Comparison of ENCODE assay signal across 1 cellular context in the genomic region with DNA sequence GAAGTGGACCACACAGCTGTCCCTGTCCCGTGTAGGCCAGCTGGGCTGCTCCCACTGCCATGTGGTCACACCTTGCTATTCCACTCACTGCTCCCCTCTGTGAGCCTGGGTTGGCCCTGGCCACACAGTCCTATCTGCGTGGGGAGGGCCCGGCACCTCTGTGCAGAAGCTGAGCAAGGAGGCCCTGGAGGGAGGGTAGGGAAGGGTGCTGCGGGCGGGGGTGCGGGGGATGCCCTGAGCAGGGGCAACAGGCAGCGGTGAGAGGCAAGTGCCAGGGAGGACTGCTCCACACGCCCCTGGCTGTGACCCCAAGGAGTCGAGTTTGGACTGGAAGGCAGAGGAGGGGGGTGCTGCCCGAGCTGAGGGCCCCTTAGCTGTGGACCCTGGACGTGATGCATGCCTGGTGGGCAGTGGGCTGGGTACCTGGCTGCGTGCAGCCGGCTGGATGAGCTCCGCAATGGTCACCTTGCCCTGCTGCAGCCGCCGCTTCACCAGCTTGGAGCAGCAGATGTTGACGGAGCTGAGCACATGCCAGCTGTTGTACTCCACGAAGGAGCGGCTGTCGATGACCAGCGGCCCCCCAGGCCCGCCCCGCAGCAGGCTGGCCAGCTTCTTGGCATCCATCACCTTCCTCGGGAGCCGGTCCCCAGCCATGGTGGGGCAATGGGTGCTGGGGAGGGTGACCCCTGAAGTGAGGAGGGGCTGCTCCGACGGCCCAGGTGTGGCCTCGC.
TF ChIP-seq lines count a peak whose summit lies in the region.

No MANE protein-coding gene starts in this region.

TF ChIP-seq in A549, 52 proteins besides CTCF, POLR2A, EP300 and RAD21 (continued from another document):
- TF ChIP-seq, protein P1, sequence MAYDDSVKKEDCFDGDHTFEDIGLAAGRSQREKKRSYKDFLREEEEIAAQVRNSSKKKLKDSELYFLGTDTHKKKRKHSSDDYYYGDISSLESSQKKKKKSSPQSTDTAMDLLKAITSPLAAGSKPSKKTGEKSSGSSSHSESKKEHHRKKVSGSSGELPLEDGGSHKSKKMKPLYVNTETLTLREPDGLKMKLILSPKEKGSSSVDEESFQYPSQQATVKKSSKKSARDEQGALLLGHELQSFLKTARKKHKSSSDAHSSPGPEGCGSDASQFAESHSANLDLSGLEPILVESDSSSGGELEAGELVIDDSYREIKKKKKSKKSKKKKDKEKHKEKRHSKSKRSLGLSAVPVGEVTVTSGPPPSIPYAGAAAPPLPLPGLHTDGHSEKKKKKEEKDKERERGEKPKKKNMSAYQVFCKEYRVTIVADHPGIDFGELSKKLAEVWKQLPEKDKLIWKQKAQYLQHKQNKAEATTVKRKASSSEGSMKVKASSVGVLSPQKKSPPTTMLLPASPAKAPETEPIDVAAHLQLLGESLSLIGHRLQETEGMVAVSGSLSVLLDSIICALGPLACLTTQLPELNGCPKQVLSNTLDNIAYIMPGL (CRISPR knock-in tag; IDR thresholded peaks at IDR 0.05; ENCODE audit: borderline replicate concordance) = no peak
- TF ChIP-seq HOXB5 (CRISPR knock-in tag; IDR thresholded peaks at IDR 0.05) = no peak
- TF ChIP-seq MYC (IDR thresholded peaks at IDR 0.05; ENCODE audit: borderline replicate concordance, low read length) = no peak
- TF ChIP-seq, protein P2, sequence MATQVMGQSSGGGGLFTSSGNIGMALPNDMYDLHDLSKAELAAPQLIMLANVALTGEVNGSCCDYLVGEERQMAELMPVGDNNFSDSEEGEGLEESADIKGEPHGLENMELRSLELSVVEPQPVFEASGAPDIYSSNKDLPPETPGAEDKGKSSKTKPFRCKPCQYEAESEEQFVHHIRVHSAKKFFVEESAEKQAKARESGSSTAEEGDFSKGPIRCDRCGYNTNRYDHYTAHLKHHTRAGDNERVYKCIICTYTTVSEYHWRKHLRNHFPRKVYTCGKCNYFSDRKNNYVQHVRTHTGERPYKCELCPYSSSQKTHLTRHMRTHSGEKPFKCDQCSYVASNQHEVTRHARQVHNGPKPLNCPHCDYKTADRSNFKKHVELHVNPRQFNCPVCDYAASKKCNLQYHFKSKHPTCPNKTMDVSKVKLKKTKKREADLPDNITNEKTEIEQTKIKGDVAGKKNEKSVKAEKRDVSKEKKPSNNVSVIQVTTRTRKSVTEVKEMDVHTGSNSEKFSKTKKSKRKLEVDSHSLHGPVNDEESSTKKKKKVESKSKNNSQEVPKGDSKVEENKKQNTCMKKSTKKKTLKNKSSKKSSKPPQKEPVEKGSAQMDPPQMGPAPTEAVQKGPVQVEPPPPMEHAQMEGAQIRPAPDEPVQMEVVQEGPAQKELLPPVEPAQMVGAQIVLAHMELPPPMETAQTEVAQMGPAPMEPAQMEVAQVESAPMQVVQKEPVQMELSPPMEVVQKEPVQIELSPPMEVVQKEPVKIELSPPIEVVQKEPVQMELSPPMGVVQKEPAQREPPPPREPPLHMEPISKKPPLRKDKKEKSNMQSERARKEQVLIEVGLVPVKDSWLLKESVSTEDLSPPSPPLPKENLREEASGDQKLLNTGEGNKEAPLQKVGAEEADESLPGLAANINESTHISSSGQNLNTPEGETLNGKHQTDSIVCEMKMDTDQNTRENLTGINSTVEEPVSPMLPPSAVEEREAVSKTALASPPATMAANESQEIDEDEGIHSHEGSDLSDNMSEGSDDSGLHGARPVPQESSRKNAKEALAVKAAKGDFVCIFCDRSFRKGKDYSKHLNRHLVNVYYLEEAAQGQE (IDR thresholded peaks at IDR 0.05) = no peak
- TF ChIP-seq, protein P3, sequence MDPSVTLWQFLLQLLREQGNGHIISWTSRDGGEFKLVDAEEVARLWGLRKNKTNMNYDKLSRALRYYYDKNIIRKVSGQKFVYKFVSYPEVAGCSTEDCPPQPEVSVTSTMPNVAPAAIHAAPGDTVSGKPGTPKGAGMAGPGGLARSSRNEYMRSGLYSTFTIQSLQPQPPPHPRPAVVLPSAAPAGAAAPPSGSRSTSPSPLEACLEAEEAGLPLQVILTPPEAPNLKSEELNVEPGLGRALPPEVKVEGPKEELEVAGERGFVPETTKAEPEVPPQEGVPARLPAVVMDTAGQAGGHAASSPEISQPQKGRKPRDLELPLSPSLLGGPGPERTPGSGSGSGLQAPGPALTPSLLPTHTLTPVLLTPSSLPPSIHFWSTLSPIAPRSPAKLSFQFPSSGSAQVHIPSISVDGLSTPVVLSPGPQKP (IDR thresholded peaks at IDR 0.05; ENCODE audit: low read depth, low read length) = no peak
- TF ChIP-seq RARB (CRISPR knock-in tag; IDR thresholded peaks at IDR 0.05) = no peak
- TF ChIP-seq POLR2AphosphoS2 (conservative IDR thresholded peaks at IDR 0.05; ENCODE audit: low read length) = no peak
- TF ChIP-seq CBX2 (IDR thresholded peaks at IDR 0.05; ENCODE audit: borderline replicate concordance, low read depth) = no peak
- no peak for TF ChIP-seq HOXB13 (CRISPR knock-in tag; IDR thresholded peaks at IDR 0.05; ENCODE audit: low read depth)
- no peak for TF ChIP-seq ESRRA (IDR thresholded peaks at IDR 0.05; ENCODE audit: borderline replicate concordance, low read length)
- TF ChIP-seq RNF2 (IDR thresholded peaks at IDR 0.05; ENCODE audit: borderline replicate concordance, low read depth) = no peak
- TF ChIP-seq BCL3 (IDR thresholded peaks at IDR 0.05) = no peak
- no peak for TF ChIP-seq ZC3H11A (IDR thresholded peaks at IDR 0.05)
